In the genomic region with DNA sequence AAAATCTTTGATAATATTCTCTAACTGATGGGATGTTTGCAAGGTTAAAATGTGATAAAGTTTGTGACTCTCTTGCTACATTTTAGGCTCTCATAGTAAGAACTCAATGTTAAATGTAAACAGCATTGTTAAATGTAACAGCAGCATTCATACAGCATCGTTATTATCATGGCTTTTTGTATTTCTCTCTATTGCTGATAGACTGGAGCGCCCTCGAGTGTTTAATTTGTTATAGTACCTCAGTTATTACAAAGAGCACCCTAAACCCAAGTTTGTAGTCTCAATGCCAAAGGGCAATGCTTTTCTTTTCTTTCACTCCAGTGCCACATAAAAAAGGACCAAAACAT, we compare ENCODE assay signal across 1 cellular context.
TF ChIP-seq lines count a peak whose summit lies in the region.

No MANE protein-coding gene starts in this region.

TF ChIP-seq in HepG2, 621 proteins besides CTCF, POLR2A, EP300 and RAD21 (continued from another document and continues in another):
- TF ChIP-seq, protein P1, sequence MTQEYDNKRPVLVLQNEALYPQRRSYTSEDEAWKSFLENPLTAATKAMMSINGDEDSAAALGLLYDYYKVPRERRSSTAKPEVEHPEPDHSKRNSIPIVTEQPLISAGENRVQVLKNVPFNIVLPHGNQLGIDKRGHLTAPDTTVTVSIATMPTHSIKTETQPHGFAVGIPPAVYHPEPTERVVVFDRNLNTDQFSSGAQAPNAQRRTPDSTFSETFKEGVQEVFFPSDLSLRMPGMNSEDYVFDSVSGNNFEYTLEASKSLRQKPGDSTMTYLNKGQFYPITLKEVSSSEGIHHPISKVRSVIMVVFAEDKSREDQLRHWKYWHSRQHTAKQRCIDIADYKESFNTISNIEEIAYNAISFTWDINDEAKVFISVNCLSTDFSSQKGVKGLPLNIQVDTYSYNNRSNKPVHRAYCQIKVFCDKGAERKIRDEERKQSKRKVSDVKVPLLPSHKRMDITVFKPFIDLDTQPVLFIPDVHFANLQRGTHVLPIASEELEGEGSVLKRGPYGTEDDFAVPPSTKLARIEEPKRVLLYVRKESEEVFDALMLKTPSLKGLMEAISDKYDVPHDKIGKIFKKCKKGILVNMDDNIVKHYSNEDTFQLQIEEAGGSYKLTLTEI (CRISPR knock-in tag; conservative IDR thresholded peaks at IDR 0.05) = no peak
- TF ChIP-seq ZNF335 (CRISPR knock-in tag; IDR thresholded peaks at IDR 0.05) = no peak
- no peak for TF ChIP-seq CCAR2 (optimal IDR thresholded peaks at IDR 0.05; ENCODE audit: low read depth, low read length)
- TF ChIP-seq PRDM15 (CRISPR knock-in tag; IDR thresholded peaks at IDR 0.05) = peak; percentile 14; the same call in 1 of the 2 replicates
- TF ChIP-seq NFATC3 (CRISPR knock-in tag; IDR thresholded peaks at IDR 0.05) = no peak
- TF ChIP-seq ZNF296 (CRISPR knock-in tag; conservative IDR thresholded peaks at IDR 0.05) = no peak
- TF ChIP-seq ZSCAN25 (CRISPR knock-in tag; IDR thresholded peaks at IDR 0.05) = 0 out of 2 replicates have a peak, but pooled peaks have one; percentile 17
- TF ChIP-seq SRSF1 (optimal IDR thresholded peaks at IDR 0.05; ENCODE audit: low read depth, low read length) = no peak
- TF ChIP-seq MIXL1 (CRISPR knock-in tag; IDR thresholded peaks at IDR 0.05) = peak; percentile 77; the same call in 1 of the 2 replicates
- no peak for TF ChIP-seq ZFP36L2 (CRISPR knock-in tag; IDR thresholded peaks at IDR 0.05)
- no peak for TF ChIP-seq TGIF2 (CRISPR knock-in tag; IDR thresholded peaks at IDR 0.05)
- no peak for TF ChIP-seq ARNT (IDR thresholded peaks at IDR 0.05)
- TF ChIP-seq ETV5 (CRISPR knock-in tag; IDR thresholded peaks at IDR 0.05; ENCODE audit: borderline replicate concordance) = no peak
- TF ChIP-seq HIVEP1 (CRISPR knock-in tag; IDR thresholded peaks at IDR 0.05) = no peak
- TF ChIP-seq TBP (CRISPR knock-in tag; IDR thresholded peaks at IDR 0.05) = no peak
- no peak for TF ChIP-seq MAX (IDR thresholded peaks at IDR 0.05)
- TF ChIP-seq ZNF446 (CRISPR knock-in tag; IDR thresholded peaks at IDR 0.05) = no peak
- no peak for TF ChIP-seq ZNF124 (CRISPR knock-in tag; IDR thresholded peaks at IDR 0.05)
- TF ChIP-seq, protein P2, sequence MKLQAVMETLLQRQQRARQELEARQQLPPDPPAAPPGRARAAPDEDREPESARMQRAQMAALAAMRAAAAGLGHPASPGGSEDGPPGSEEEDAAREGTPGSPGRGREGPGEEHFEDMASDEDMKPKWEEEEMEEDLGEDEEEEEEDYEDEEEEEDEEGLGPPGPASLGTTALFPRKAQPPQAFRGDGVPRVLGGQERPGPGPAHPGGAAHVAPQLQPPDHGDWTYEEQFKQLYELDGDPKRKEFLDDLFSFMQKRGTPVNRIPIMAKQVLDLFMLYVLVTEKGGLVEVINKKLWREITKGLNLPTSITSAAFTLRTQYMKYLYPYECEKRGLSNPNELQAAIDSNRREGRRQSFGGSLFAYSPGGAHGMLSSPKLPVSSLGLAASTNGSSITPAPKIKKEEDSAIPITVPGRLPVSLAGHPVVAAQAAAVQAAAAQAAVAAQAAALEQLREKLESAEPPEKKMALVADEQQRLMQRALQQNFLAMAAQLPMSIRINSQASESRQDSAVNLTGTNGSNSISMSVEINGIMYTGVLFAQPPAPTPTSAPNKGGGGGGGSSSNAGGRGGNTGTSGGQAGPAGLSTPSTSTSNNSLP (IDR thresholded peaks at IDR 0.05; ENCODE audit: low read depth, low read length) = peak; percentile 85
- no peak for TF ChIP-seq ZNF841 (CRISPR knock-in tag; IDR thresholded peaks at IDR 0.05; ENCODE audit: borderline replicate concordance)
- TF ChIP-seq GMEB2 (CRISPR knock-in tag; IDR thresholded peaks at IDR 0.05; ENCODE audit: low read depth) = no peak
- no peak for TF ChIP-seq ZNF788 (CRISPR knock-in tag; IDR thresholded peaks at IDR 0.05; ENCODE audit: borderline replicate concordance)
- TF ChIP-seq, protein P3, sequence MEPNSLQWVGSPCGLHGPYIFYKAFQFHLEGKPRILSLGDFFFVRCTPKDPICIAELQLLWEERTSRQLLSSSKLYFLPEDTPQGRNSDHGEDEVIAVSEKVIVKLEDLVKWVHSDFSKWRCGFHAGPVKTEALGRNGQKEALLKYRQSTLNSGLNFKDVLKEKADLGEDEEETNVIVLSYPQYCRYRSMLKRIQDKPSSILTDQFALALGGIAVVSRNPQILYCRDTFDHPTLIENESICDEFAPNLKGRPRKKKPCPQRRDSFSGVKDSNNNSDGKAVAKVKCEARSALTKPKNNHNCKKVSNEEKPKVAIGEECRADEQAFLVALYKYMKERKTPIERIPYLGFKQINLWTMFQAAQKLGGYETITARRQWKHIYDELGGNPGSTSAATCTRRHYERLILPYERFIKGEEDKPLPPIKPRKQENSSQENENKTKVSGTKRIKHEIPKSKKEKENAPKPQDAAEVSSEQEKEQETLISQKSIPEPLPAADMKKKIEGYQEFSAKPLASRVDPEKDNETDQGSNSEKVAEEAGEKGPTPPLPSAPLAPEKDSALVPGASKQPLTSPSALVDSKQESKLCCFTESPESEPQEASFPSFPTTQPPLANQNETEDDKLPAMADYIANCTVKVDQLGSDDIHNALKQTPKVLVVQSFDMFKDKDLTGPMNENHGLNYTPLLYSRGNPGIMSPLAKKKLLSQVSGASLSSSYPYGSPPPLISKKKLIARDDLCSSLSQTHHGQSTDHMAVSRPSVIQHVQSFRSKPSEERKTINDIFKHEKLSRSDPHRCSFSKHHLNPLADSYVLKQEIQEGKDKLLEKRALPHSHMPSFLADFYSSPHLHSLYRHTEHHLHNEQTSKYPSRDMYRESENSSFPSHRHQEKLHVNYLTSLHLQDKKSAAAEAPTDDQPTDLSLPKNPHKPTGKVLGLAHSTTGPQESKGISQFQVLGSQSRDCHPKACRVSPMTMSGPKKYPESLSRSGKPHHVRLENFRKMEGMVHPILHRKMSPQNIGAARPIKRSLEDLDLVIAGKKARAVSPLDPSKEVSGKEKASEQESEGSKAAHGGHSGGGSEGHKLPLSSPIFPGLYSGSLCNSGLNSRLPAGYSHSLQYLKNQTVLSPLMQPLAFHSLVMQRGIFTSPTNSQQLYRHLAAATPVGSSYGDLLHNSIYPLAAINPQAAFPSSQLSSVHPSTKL (CRISPR knock-in tag; IDR thresholded peaks at IDR 0.05) = no peak
- 0 out of 2 replicates have a peak, but pooled peaks have one; percentile 36 for TF ChIP-seq YEATS4 (CRISPR knock-in tag; IDR thresholded peaks at IDR 0.05; ENCODE audit: borderline replicate concordance)
- no peak for TF ChIP-seq ZNF451 (CRISPR knock-in tag; IDR thresholded peaks at IDR 0.05)
- no peak for TF ChIP-seq NRL (CRISPR knock-in tag; IDR thresholded peaks at IDR 0.05; ENCODE audit: borderline replicate concordance)
- TF ChIP-seq CEBPB (IDR thresholded peaks at IDR 0.05; ENCODE audit: borderline replicate concordance, low read depth, low read length) = no peak
- TF ChIP-seq, protein P4, sequence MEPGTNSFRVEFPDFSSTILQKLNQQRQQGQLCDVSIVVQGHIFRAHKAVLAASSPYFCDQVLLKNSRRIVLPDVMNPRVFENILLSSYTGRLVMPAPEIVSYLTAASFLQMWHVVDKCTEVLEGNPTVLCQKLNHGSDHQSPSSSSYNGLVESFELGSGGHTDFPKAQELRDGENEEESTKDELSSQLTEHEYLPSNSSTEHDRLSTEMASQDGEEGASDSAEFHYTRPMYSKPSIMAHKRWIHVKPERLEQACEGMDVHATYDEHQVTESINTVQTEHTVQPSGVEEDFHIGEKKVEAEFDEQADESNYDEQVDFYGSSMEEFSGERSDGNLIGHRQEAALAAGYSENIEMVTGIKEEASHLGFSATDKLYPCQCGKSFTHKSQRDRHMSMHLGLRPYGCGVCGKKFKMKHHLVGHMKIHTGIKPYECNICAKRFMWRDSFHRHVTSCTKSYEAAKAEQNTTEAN (CRISPR knock-in tag; conservative IDR thresholded peaks at IDR 0.05) = no peak
- TF ChIP-seq ATF5 (CRISPR knock-in tag; IDR thresholded peaks at IDR 0.05; ENCODE audit: low read depth) = no peak
- peak; percentile 79 for TF ChIP-seq SMC3 (IDR thresholded peaks at IDR 0.05; ENCODE audit: low read length)
- TF ChIP-seq NR3C1 (CRISPR knock-in tag; IDR thresholded peaks at IDR 0.05) = no peak
- TF ChIP-seq CEBPG (CRISPR knock-in tag; IDR thresholded peaks at IDR 0.05) = 0 out of 2 replicates have a peak, but pooled peaks have one; percentile 8
- TF ChIP-seq ZNF460 (CRISPR knock-in tag; IDR thresholded peaks at IDR 0.05; ENCODE audit: borderline replicate concordance) = no peak
- TF ChIP-seq ZNF232 (CRISPR knock-in tag; IDR thresholded peaks at IDR 0.05; ENCODE audit: borderline replicate concordance) = peak; percentile 100
- TF ChIP-seq JUNB (CRISPR knock-in tag; IDR thresholded peaks at IDR 0.05; ENCODE audit: borderline replicate concordance) = no peak
- TF ChIP-seq KDM5A (IDR thresholded peaks at IDR 0.05; ENCODE audit: borderline replicate concordance, low read length) = no peak
- TF ChIP-seq ZSCAN29 (CRISPR knock-in tag; conservative IDR thresholded peaks at IDR 0.05) = no peak
- no peak for TF ChIP-seq RORA (CRISPR knock-in tag; IDR thresholded peaks at IDR 0.05)
- TF ChIP-seq TAF1 (CRISPR knock-in tag; IDR thresholded peaks at IDR 0.05) = no peak
- TF ChIP-seq ZNF615 (CRISPR knock-in tag; IDR thresholded peaks at IDR 0.05; ENCODE audit: borderline replicate concordance) = no peak
- TF ChIP-seq, protein P5, sequence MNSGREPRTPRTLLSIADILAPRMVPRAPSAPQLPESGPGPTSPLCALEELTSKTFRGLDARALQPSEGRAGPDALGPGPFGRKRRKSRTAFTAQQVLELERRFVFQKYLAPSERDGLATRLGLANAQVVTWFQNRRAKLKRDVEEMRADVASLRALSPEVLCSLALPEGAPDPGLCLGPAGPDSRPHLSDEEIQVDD (CRISPR knock-in tag; IDR thresholded peaks at IDR 0.05; ENCODE audit: borderline replicate concordance) = no peak
- peak; percentile 92 for TF ChIP-seq STAG1 (CRISPR knock-in tag; IDR thresholded peaks at IDR 0.05)
- no peak for TF ChIP-seq E2F2 (CRISPR knock-in tag; IDR thresholded peaks at IDR 0.05; ENCODE audit: borderline replicate concordance)
- TF ChIP-seq ZBTB8A (CRISPR knock-in tag; IDR thresholded peaks at IDR 0.05; ENCODE audit: borderline replicate concordance, low read depth) = no peak
- no peak for TF ChIP-seq ZSCAN30 (CRISPR knock-in tag; IDR thresholded peaks at IDR 0.05)
- no peak for TF ChIP-seq NFKB2 (CRISPR knock-in tag; IDR thresholded peaks at IDR 0.05; ENCODE audit: borderline replicate concordance)
- 0 out of 2 replicates have a peak, but pooled peaks have one; percentile 17 for TF ChIP-seq MEIS1 (CRISPR knock-in tag; IDR thresholded peaks at IDR 0.05; ENCODE audit: borderline replicate concordance)
- TF ChIP-seq YEATS2 (CRISPR knock-in tag; IDR thresholded peaks at IDR 0.05; ENCODE audit: borderline replicate concordance) = no peak
- no peak for TF ChIP-seq HOXA3 (CRISPR knock-in tag; IDR thresholded peaks at IDR 0.05)
- no peak for TF ChIP-seq MLLT10 (CRISPR knock-in tag; IDR thresholded peaks at IDR 0.05)
- TF ChIP-seq FOXA1 (IDR thresholded peaks at IDR 0.05) = no peak
- TF ChIP-seq FOXA1 (CRISPR knock-in tag; IDR thresholded peaks at IDR 0.05) = peak; percentile 59
- TF ChIP-seq FOXA3 (CRISPR knock-in tag; IDR thresholded peaks at IDR 0.05) = peak; percentile 63
- TF ChIP-seq ZNF317 (CRISPR knock-in tag; IDR thresholded peaks at IDR 0.05) = no peak
- TF ChIP-seq NKX3-1 (CRISPR knock-in tag; IDR thresholded peaks at IDR 0.05) = no peak
